17 cellular contexts compared by ENCODE assay signal in genomic region chr6:139368661-139369060, GRCh38. TPM values are rescaled to one million over a fixed set of nuclear protein-coding genes. Genes with fewer than 3 reads are reported as not detected.
DNase-seq lines count a peak whose midpoint lies in the region; ATAC-seq and TF ChIP-seq lines count a peak whose summit lies in the region.
"Had no signal": no experiment of that assay in that cellular context is flagged by ENCODE, and none has a peak within 500 bp of the region (broad histone marks: within the 10 kb centered on the region; RNA-seq: fewer than 3 reads in every experiment).

No MANE protein-coding gene starts in this region.

- H4K20me1 ChIP-seq in Loucy (ENCODE audit: insufficient read depth, low read length, poor library complexity, severe bottlenecking) (peaks cover 10% of the 10 kb centered on the region), neural cell (ENCODE audit: insufficient read depth) (peaks cover 10% of the 10 kb centered on the region), PC-3 (ENCODE audit: low read length) (peaks cover 18% of the 10 kb centered on the region)

- H3K9me2 ChIP-seq in Loucy (replicated peaks; ENCODE audit: low read depth, low read length): no peaks in the 10 kb centered on the region
- no peaks in the 10 kb centered on the region for H3K9me2 ChIP-seq in neural cell (ENCODE audit: insufficient read depth, low read length)
- no peaks in the 10 kb centered on the region for H3K9me2 ChIP-seq in PC-3 (replicated peaks; ENCODE audit: low read length)

- no peak for ATAC-seq in PC-3
- ATAC-seq: activated T-cell treated with anti-CD3 and anti-CD28 coated beads, Interleukin-2, amount 50 U/mL, for 4 hours; HCT116; left lung; pancreas had no signal

- TF ChIP-seq EP300 in neural cell (conservative IDR thresholded peaks at IDR 0.05; ENCODE audit: poor library complexity, severe bottlenecking): no peak

- H3K9me3 ChIP-seq in Loucy (ENCODE audit: insufficient read depth, low read depth, low read length): no peaks in the 10 kb centered on the region
- no peaks in the 10 kb centered on the region for H3K9me3 ChIP-seq in endodermal cell (ENCODE audit: control insufficient read depth, low read length)
- H3K9me3 ChIP-seq in neural cell (ENCODE audit: low read length): no peaks in the 10 kb centered on the region
- H3K9me3 ChIP-seq in PC-3 (ENCODE audit: low read length): no peaks in the 10 kb centered on the region
- H3K9me3 ChIP-seq: left lung, pancreas had no signal

- H3K27ac ChIP-seq in endodermal cell (ENCODE audit: low read depth, low read length): peak overlapping the region; percentile 96
- no peak overlapping the region for H3K27ac ChIP-seq in neural cell (ENCODE audit: low read length)
- no peak overlapping the region for H3K27ac ChIP-seq in PC-3 (ENCODE audit: low read length)
- H3K27ac ChIP-seq: pancreas had no signal

- CTCF ChIA-PET in PC-3 (lab: Charles Lee): no interaction called here

- TF ChIP-seq RAD21 in neural cell (conservative IDR thresholded peaks at IDR 0.05): no peak

- peak overlapping the region; percentile 30 for H3K4me3 Mint-ChIP-seq in endodermal cell
- no peak overlapping the region for H3K4me3 Mint-ChIP-seq in progenitor cell of endocrine pancreas (ENCODE audit: low read depth)
- H3K4me3 Mint-ChIP-seq: activated CD4-positive, alpha-beta memory T cell treated with anti-CD3 and anti-CD28 coated beads for 36 hours; activated naive CD4-positive, alpha-beta T cell treated with anti-CD3 and anti-CD28 coated beads, Interleukin-2, amount 10 ng/mL, durations not matched to agents 7 days and 5 days; activated T-cell treated with anti-CD3 and anti-CD28 coated beads, Interleukin-2, amount 50 U/mL, for 4 hours had no signal

- TF ChIP-seq CTCF in Loucy (conservative IDR thresholded peaks at IDR 0.05; ENCODE audit: low read length) (no peak), endodermal cell (conservative IDR thresholded peaks at IDR 0.05) (no peak), neural cell (IDR thresholded peaks at IDR 0.05; ENCODE audit: poor library complexity, severe bottlenecking) (no peak), PC-3 (conservative IDR thresholded peaks at IDR 0.05; ENCODE audit: low read depth, low read length) (no peak), progenitor cell of endocrine pancreas (IDR thresholded peaks at IDR 0.05; ENCODE audit: unreplicated experiment) (no peak)

- H3F3A ChIP-seq in Loucy (ENCODE audit: low read depth): no peaks in the 10 kb centered on the region
- H3F3A ChIP-seq in neural cell (ENCODE audit: insufficient read depth, low read length, poor library complexity, severe bottlenecking): no peaks in the 10 kb centered on the region
- no peaks in the 10 kb centered on the region for H3F3A ChIP-seq in PC-3 (ENCODE audit: low read length, unreplicated experiment)

- H3K27me3 ChIP-seq in Loucy (ENCODE audit: insufficient read depth, low read length, poor library complexity, severe bottlenecking): no peaks in the 10 kb centered on the region
- no peaks in the 10 kb centered on the region for H3K27me3 ChIP-seq in endodermal cell (ENCODE audit: control insufficient read depth, insufficient read depth, low read length, poor library complexity, severe bottlenecking)
- H3K27me3 ChIP-seq in neural cell (ENCODE audit: insufficient read depth, low read depth, low read length): no peaks in the 10 kb centered on the region
- no peaks in the 10 kb centered on the region for H3K27me3 ChIP-seq in PC-3 (ENCODE audit: low read length)
- H3K27me3 ChIP-seq: left lung, pancreas had no signal

- BruUV-seq in PC-3 (replicated peaks; lab: Mats Ljungman, UMichigan): no TSS peak

- H2AFZ ChIP-seq in Loucy (ENCODE audit: low read length): no peak overlapping the region
- H2AFZ ChIP-seq in neural cell (ENCODE audit: low read depth, low read length): no peak overlapping the region
- H2AFZ ChIP-seq in PC-3 (ENCODE audit: low read length): no peak overlapping the region

- no peak overlapping the region for H3K4me3 ChIP-seq in Loucy (ENCODE audit: low read length, poor library complexity, severe bottlenecking)
- H3K4me3 ChIP-seq in endodermal cell (ENCODE audit: low read length): peak overlapping the region; percentile 73
- no peak overlapping the region for H3K4me3 ChIP-seq in neural cell (ENCODE audit: low read length)
- H3K4me3 ChIP-seq in PC-3 (ENCODE audit: low read length): no peak overlapping the region
- H3K4me3 ChIP-seq: left lung, pancreas had no signal

- intact Hi-C loops in PC-3 (cut with micrococcal nuclease) (loop anchor here (2.0 kb wide), 1 partner anchor 1552 kb away; no protein-coding TSS in a partner anchor), posterior cingulate gyrus (cut with DNase I) (loop anchor here (5.0 to 10.0 kb wide), 3 partner anchors 244 to 1554 kb away; partner anchors contain the start of gene REPS1)

- no peaks in the 10 kb centered on the region for H3K36me3 ChIP-seq in Loucy (ENCODE audit: insufficient read depth, low read length)
- H3K36me3 ChIP-seq in endodermal cell (ENCODE audit: control insufficient read depth, insufficient read depth, low read length): peaks cover 21% of the 10 kb centered on the region
- H3K36me3 ChIP-seq in neural cell (ENCODE audit: insufficient read depth, low read length): no peaks in the 10 kb centered on the region
- peaks cover 7% of the 10 kb centered on the region; the same call in 1 of the 2 replicates for H3K36me3 ChIP-seq in PC-3 (ENCODE audit: low read depth, low read length)
- H3K36me3 ChIP-seq: pancreas had no signal

- 17 to 25% methylated on average over 1 of the region's 1 CpG for WGBS in endodermal cell (ENCODE audit: insufficient coverage in 1 of 2, insufficient read length in 1 of 2), 2 experiments

- H3K9ac ChIP-seq in Loucy (ENCODE audit: low read depth, low read length, poor library complexity, severe bottlenecking) (no peak overlapping the region), endodermal cell (ENCODE audit: extremely low read depth, low read length, poor library complexity, severe bottlenecking) (peak overlapping the region; percentile 73), neural cell (ENCODE audit: low read length) (no peak overlapping the region), PC-3 (ENCODE audit: low read length) (no peak overlapping the region)

- H3K27me3 Mint-ChIP-seq in endodermal cell (ENCODE audit: insufficient read depth): no peaks in the 10 kb centered on the region
- H3K27me3 Mint-ChIP-seq in progenitor cell of endocrine pancreas: no peaks in the 10 kb centered on the region
- H3K27me3 Mint-ChIP-seq: activated CD4-positive, alpha-beta memory T cell treated with anti-CD3 and anti-CD28 coated beads for 36 hours; activated naive CD4-positive, alpha-beta T cell treated with anti-CD3 and anti-CD28 coated beads, Interleukin-2, amount 10 ng/mL, durations not matched to agents 7 days and 5 days had no signal

- H3K4me2 ChIP-seq in Loucy (ENCODE audit: low read depth, low read length, poor library complexity, severe bottlenecking): peak overlapping the region; percentile 30
- H3K4me2 ChIP-seq in neural cell (ENCODE audit: low read length): peak overlapping the region; percentile 59
- no peak overlapping the region for H3K4me2 ChIP-seq in PC-3 (ENCODE audit: low read length)

- H3K36me3 Mint-ChIP-seq in endodermal cell (ENCODE audit: low read depth) (peaks cover 13% of the 10 kb centered on the region), progenitor cell of endocrine pancreas (ENCODE audit: insufficient read depth) (peaks cover 4% of the 10 kb centered on the region)

- H3K27ac Mint-ChIP-seq in endodermal cell: peak overlapping the region; percentile 98
- no peak overlapping the region for H3K27ac Mint-ChIP-seq in progenitor cell of endocrine pancreas
- H3K27ac Mint-ChIP-seq: activated CD4-positive, alpha-beta memory T cell treated with anti-CD3 and anti-CD28 coated beads for 36 hours; activated naive CD4-positive, alpha-beta T cell treated with anti-CD3 and anti-CD28 coated beads, Interleukin-2, amount 10 ng/mL, durations not matched to agents 7 days and 5 days had no signal

- POLR2A ChIA-PET in PC-3 (lab: Charles Lee; ENCODE audit: unreplicated experiment): no interaction called here

- H3K4me1 ChIP-seq in Loucy (ENCODE audit: insufficient read depth, low read length, poor library complexity, severe bottlenecking) (peaks cover 16% of the 10 kb centered on the region), endodermal cell (ENCODE audit: control insufficient read depth, insufficient read depth, low read length) (peaks cover 16% of the 10 kb centered on the region), PC-3 (ENCODE audit: insufficient read depth, low read length) (peaks cover 23% of the 10 kb centered on the region)

- H3K9me3 Mint-ChIP-seq in endodermal cell (no peaks in the 10 kb centered on the region), progenitor cell of endocrine pancreas (ENCODE audit: low read depth) (no peaks in the 10 kb centered on the region)
- H3K9me3 Mint-ChIP-seq: activated CD4-positive, alpha-beta memory T cell treated with anti-CD3 and anti-CD28 coated beads for 36 hours; activated T-cell treated with anti-CD3 and anti-CD28 coated beads, Interleukin-2, amount 50 U/mL, for 4 hours had no signal

- H3K79me2 ChIP-seq in Loucy (ENCODE audit: insufficient read depth, low read length): peaks cover 19% of the 10 kb centered on the region
- peaks cover 30% of the 10 kb centered on the region for H3K79me2 ChIP-seq in neural cell (replicated peaks; ENCODE audit: insufficient read depth, low read length)
- peaks cover 29% of the 10 kb centered on the region for H3K79me2 ChIP-seq in PC-3 (ENCODE audit: low read length)

- DNase-seq in ELF-1 (ENCODE audit: low read depth, low spot score): peak; percentile 69
- DNase-seq in endodermal cell: peak; percentile 58
- no peak for DNase-seq in hepatic stellate cell (ENCODE audit: low spot score)
- DNase-seq in PC-3: no peak
- no peak for DNase-seq in posterior cingulate gyrus
- no peak for DNase-seq in progenitor cell of endocrine pancreas (ENCODE audit: low spot score, unreplicated experiment)
- DNase-seq: activated CD4-positive, alpha-beta memory T cell treated with anti-CD3 and anti-CD28 coated beads for 36 hours; activated naive CD4-positive, alpha-beta T cell treated with anti-CD3 and anti-CD28 coated beads, Interleukin-2, amount 10 ng/mL, durations not matched to agents 7 days and 5 days; activated T-cell treated with anti-CD3 and anti-CD28 coated beads, Interleukin-2, amount 50 U/mL, for 4 hours; left lung; NCI-H1417 treated with DMSO at 0.1 percent for 48 hours; NCI-H345; pancreas; stimulated activated CD4-positive, alpha-beta T cell treated with anti-CD3 and anti-CD28 coated beads, Interleukin-4, amount 100 ng/mL, for 24 hours had no signal

- H3K4me1 Mint-ChIP-seq in endodermal cell (peaks cover 51% of the 10 kb centered on the region), progenitor cell of endocrine pancreas (ENCODE audit: low read depth) (peaks cover 40% of the 10 kb centered on the region)

TF ChIP-seq in neural cell, 6 proteins besides CTCF, POLR2A, EP300 and RAD21 (continues in another document):
- TF ChIP-seq SMC3 (conservative IDR thresholded peaks at IDR 0.05; ENCODE audit: poor library complexity): no peak

RNA-seq across cellular contexts. Expression of gene CITED2, which starts 5.8 kb away (rescaled TPM):
- 100 to 1,000 TPM in 1 of 2 donors, 10 to 100 TPM in 1; 80.2 to 118 TPM for total RNA-seq in endodermal cell
- 210 TPM for polyA plus RNA-seq in endodermal cell (2013, experiment 1 of 2)
- polyA plus RNA-seq in endodermal cell (2013, experiment 2 of 2): 179 TPM
- polyA plus RNA-seq in neural cell: 38.1 and 41.9 TPM in 2 replicates
- 49.8 and 64.3 TPM in 2 replicates for polyA minus RNA-seq in neural cell
- 51.4 and 54.2 TPM in 2 replicates for total RNA-seq in PC-3 (2014; rRNA removed)
- 42.6 and 47.5 TPM in 2 replicates for total RNA-seq in progenitor cell of endocrine pancreas

Comparison
In these comparisons a context has a peak if more than half of its experiments do, and no peak if none do; other contexts are left out.
1. DNase-seq: peak in ELF-1 (single experiment) and endodermal cell (single experiment); none in hepatic stellate cell (single experiment), PC-3 (single experiment), posterior cingulate gyrus (0 of 10) and progenitor cell of endocrine pancreas (single experiment).